ENCODE assay signal across 8 cellular contexts in genomic region chr18:74598350-74599001, GRCh38. TPM values are rescaled to one million over a fixed set of nuclear protein-coding genes. Genes with fewer than 3 reads are reported as not detected.
A peak's percentile ranks its signal among the peaks of the same experiment; 100 is the strongest.
DNase-seq lines count a peak whose midpoint lies in the region; ATAC-seq and TF ChIP-seq lines count a peak whose summit lies in the region.

No MANE protein-coding gene starts in this region.

- H3F3A ChIP-seq in DOHH2 (ENCODE audit: control insufficient read depth, insufficient read depth) = peaks cover 6% of the 10 kb centered on the region; the same call in 1 of the 2 replicates

- H3K9ac ChIP-seq in HUES64 (ENCODE audit: low read depth, low read length) = peak overlapping the region; percentile 88

- peak; percentile 16 for TF ChIP-seq CTCF in DOHH2 (IDR thresholded peaks at IDR 0.05; ENCODE audit: low read depth, low read length, poor library complexity, severe bottlenecking)
- TF ChIP-seq CTCF in left ventricle myocardium inferior (IDR thresholded peaks at IDR 0.05; ENCODE audit: borderline replicate concordance) = peak; percentile 25

- H3K27me3 Mint-ChIP-seq in activated naive CD8-positive, alpha-beta T cell = no peaks in the 10 kb centered on the region

- H3K4me3 ChIP-seq in DOHH2 (ENCODE audit: low read length) (peak overlapping the region; percentile 88), HUES64 (ENCODE audit: low read length) (peak overlapping the region; percentile 94), left ventricle myocardium inferior (peak overlapping the region; percentile 89), aorta (ENCODE audit: low read length in 2 of 2) (peak overlapping the region; percentile 60 to 91)

- peaks cover 61% of the 10 kb centered on the region for H3K4me1 Mint-ChIP-seq in activated naive CD8-positive, alpha-beta T cell (ENCODE audit: low read depth)

- H3K9me3 ChIP-seq in DOHH2 (ENCODE audit: control insufficient read depth, insufficient read depth, low read length) = no peaks in the 10 kb centered on the region
- H3K9me3 ChIP-seq in HUES64 (ENCODE audit: insufficient read depth, low read depth, low read length) = no peaks in the 10 kb centered on the region
- H3K9me3 ChIP-seq in left ventricle myocardium inferior (replicated peaks) = no peaks in the 10 kb centered on the region
- peaks cover 2% of the 10 kb centered on the region for H3K9me3 ChIP-seq in aorta (ENCODE audit: control insufficient read depth, low read length)

- peak; percentile 56 for ATAC-seq in GM21447 (IDR thresholded peaks at IDR 0.05; ENCODE audit: unreplicated experiment)
- peak; percentile 47 for ATAC-seq in aorta (ENCODE audit: low FRiP score)

- H3K27ac ChIP-seq in DOHH2 (ENCODE audit: low read depth, low read length) (peak overlapping the region; percentile 87), HUES64 (ENCODE audit: low read depth, low read length) (peak overlapping the region; percentile 86; the same call in 1 of the 2 replicates), left ventricle myocardium inferior (replicated peaks) (peak overlapping the region; percentile 99), aorta (ENCODE audit: low read depth in 1 of 2, low read length in 2 of 2) (peak overlapping the region in 1 of 2 donors; percentile 56)

- intact Hi-C loops in left ventricle myocardium inferior (cut with micrococcal nuclease) (no loop called here), aorta (cut with DNase I) (loop anchor here in 1 of 2 donors (5.0 kb wide), 2 partner anchors 101 to 306 kb away; partner anchors contain the start of genes CNDP2 and CYB5A)

- H3K36me3 ChIP-seq in DOHH2 (ENCODE audit: control insufficient read depth, low read length) = peaks cover 31% of the 10 kb centered on the region
- peaks cover 10% of the 10 kb centered on the region; the same call in 1 of the 2 replicates for H3K36me3 ChIP-seq in HUES64 (ENCODE audit: insufficient read depth, low read length)
- H3K36me3 ChIP-seq in left ventricle myocardium inferior = peaks cover 15% of the 10 kb centered on the region
- no peaks in the 10 kb centered on the region for H3K36me3 ChIP-seq in aorta (ENCODE audit: control insufficient read depth in 1 of 2, insufficient read depth in 2 of 2, low read length in 1 of 2)

- H3K79me2 ChIP-seq in DOHH2 (ENCODE audit: control insufficient read depth, low read length) = peaks cover 83% of the 10 kb centered on the region

- peak overlapping the region; percentile 95 for H3K4me3 Mint-ChIP-seq in activated naive CD8-positive, alpha-beta T cell

- DNase-seq in SK-N-DZ (ENCODE audit: low spot score) (peak; percentile 82), left ventricle myocardium inferior (peak; percentile 59), retina (peak; percentile 89), aorta (peak; percentile 71 to 85)

- H3K27me3 ChIP-seq in DOHH2 (ENCODE audit: control insufficient read depth, low read length) = no peaks in the 10 kb centered on the region
- peaks cover 13% of the 10 kb centered on the region; the same call in 1 of the 2 replicates for H3K27me3 ChIP-seq in HUES64 (ENCODE audit: insufficient read depth, low read length)
- H3K27me3 ChIP-seq in left ventricle myocardium inferior (ENCODE audit: low read depth) = no peaks in the 10 kb centered on the region
- no peaks in the 10 kb centered on the region for H3K27me3 ChIP-seq in aorta (ENCODE audit: control insufficient read depth in 1 of 2, insufficient read depth in 2 of 2, low read length in 1 of 2)

- H3K27ac Mint-ChIP-seq in activated naive CD8-positive, alpha-beta T cell = peak overlapping the region; percentile 92

- no peaks in the 10 kb centered on the region for H4K20me1 ChIP-seq in DOHH2 (ENCODE audit: control insufficient read depth, insufficient read depth, low read depth, low read length)

- H3K9me3 Mint-ChIP-seq in activated naive CD8-positive, alpha-beta T cell (ENCODE audit: low read depth) = peaks cover 3% of the 10 kb centered on the region

- H3K9me2 ChIP-seq in DOHH2 (replicated peaks; ENCODE audit: control insufficient read depth, low read length) = no peaks in the 10 kb centered on the region

- H3K36me3 Mint-ChIP-seq in activated naive CD8-positive, alpha-beta T cell = peaks cover 21% of the 10 kb centered on the region

- WGBS in HUES64 = under 1% methylated on average over 43 of the region's 44 CpGs
- 0 to 1% methylated on average over 44 of the region's 44 CpGs for WGBS in aorta, 2 donors

- peak overlapping the region; percentile 93 for H3K4me2 ChIP-seq in DOHH2 (ENCODE audit: low read length)

- H3K4me1 ChIP-seq in DOHH2 (ENCODE audit: control insufficient read depth, low read length) = peaks cover 30% of the 10 kb centered on the region
- peaks cover 14% of the 10 kb centered on the region; the same call in 1 of the 2 replicates for H3K4me1 ChIP-seq in HUES64 (ENCODE audit: insufficient read depth, low read length)
- peaks cover 55% of the 10 kb centered on the region for H3K4me1 ChIP-seq in left ventricle myocardium inferior
- no peaks in the 10 kb centered on the region for H3K4me1 ChIP-seq in aorta (ENCODE audit: control insufficient read depth in 1 of 2, insufficient read depth in 2 of 2, low read length in 2 of 2)

RNA-seq across cellular contexts. Expression of gene ZNF407, which starts 0.8 kb away (rescaled TPM):
- 4.1 TPM for polyA plus RNA-seq in HUES64 (2013, experiment 1 of 2)
- 3.0 TPM for polyA plus RNA-seq in HUES64 (2013, experiment 2 of 2)
- polyA plus RNA-seq in SK-N-DZ (2014; cell fraction: cytosol; rRNA removed) = 3.0 and 3.2 TPM in 2 replicates
- polyA plus RNA-seq in SK-N-DZ (2014; cell fraction: nucleus; rRNA removed) = 2.3 and 4.1 TPM in 2 replicates
- 10.6 TPM for total RNA-seq in left ventricle myocardium inferior
- 10 to 100 TPM; 16.0 to 21.1 TPM for total RNA-seq in aorta
- 1 to 10 TPM; 1.3 to 3.0 TPM for polyA plus RNA-seq in aorta
